Comparison of ENCODE assay signal across 10 cellular contexts in the genomic region with DNA sequence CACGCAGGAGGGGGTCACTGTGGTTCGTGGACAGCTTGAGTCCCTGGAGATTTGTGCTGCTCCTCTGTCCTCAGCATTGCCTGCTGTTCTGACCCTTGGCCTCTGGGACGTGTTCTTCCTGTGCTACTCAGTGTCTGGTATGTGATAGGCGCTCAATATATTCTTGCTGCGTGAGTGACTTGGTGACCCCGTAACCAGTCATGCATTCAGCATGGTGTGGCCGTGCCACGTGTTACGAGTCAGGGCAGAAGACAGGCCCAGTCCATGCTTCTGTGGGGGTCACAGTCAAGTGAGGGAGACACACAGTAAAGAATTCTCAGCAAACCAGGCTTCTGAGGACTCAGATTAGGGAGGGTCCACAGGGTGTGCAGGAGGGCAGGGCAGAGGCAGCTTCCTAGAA. TPM values are rescaled to one million over a fixed set of nuclear protein-coding genes. Genes with fewer than 3 reads are reported as not detected.
A peak's percentile ranks its signal among the peaks of the same experiment; 100 is the strongest.
DNase-seq lines count a peak whose midpoint lies in the region; FAIRE-seq and TF ChIP-seq lines count a peak whose summit lies in the region.
"Had no signal": no experiment of that assay in that cellular context is flagged by ENCODE, and none has a peak within 500 bp of the region (broad histone marks: within the 10 kb centered on the region; RNA-seq: fewer than 3 reads in every experiment).

No MANE protein-coding gene starts in this region.

- no peak overlapping the region for H2AFZ ChIP-seq in fibroblast of lung (ENCODE audit: low read length)

- H3K4me1 ChIP-seq in fibroblast of lung (ENCODE audit: control insufficient read depth, extremely low read depth, insufficient read depth, low read length): peaks cover 42% of the 10 kb centered on the region
- H3K4me1 ChIP-seq in small intestine (ENCODE audit: control insufficient read depth in 2 of 2, insufficient read depth in 1 of 2, low read depth in 1 of 2, low read length in 1 of 2): peaks cover 32 to 40% of the 10 kb centered on the region in 2 donors

- H4K20me1 ChIP-seq in fibroblast of lung (ENCODE audit: control insufficient read depth, extremely low read depth, insufficient read depth, low read length): no peaks in the 10 kb centered on the region

- in situ Hi-C loops in G401 (cut with HindIII; ENCODE audit: low sequenced_read_pairs): no loop called here

- CTCF ChIA-PET in RWPE1 (lab: Yijun Ruan, JAX): no interaction called here

- no peak for FAIRE-seq in small intestine (lab: Jason Lieb, UNC)

- H3K36me3 ChIP-seq in fibroblast of lung (ENCODE audit: control insufficient read depth, insufficient read depth, low read length): no peaks in the 10 kb centered on the region
- no peaks in the 10 kb centered on the region for H3K36me3 ChIP-seq in small intestine (ENCODE audit: control insufficient read depth in 2 of 2, insufficient read depth in 2 of 2, low read length in 2 of 2)

- no peaks in the 10 kb centered on the region for H3K9me3 ChIP-seq in fibroblast of lung (ENCODE audit: control insufficient read depth, insufficient read depth, low read depth, low read length)
- no peaks in the 10 kb centered on the region for H3K9me3 ChIP-seq in small intestine (ENCODE audit: control insufficient read depth, low read depth)
- H3K9me3 ChIP-seq: MG63 had no signal

- no peak overlapping the region for H3K4me2 ChIP-seq in fibroblast of lung (ENCODE audit: extremely low read depth, insufficient read depth, low read length)

- no peak overlapping the region for H3K4me3 ChIP-seq in fibroblast of lung (replicated peaks in 1 of 4; ENCODE audit: control extremely low read depth in 1 of 4, insufficient read depth in 1 of 4, low read depth in 3 of 4, low read length in 4 of 4)
- no peak overlapping the region for H3K4me3 ChIP-seq in small intestine (ENCODE audit: low read depth in 1 of 2, low read length in 2 of 2)
- H3K4me3 ChIP-seq: MG63 had no signal

- DNase-seq in RWPE1 (ENCODE audit: low spot score): no peak
- DNase-seq in fibroblast of lung (ENCODE audit: low read depth in 2 of 2): peak; percentile 33 to 39
- DNase-seq in small intestine: peak; percentile 89
- no peak for DNase-seq in NCI-H226
- DNase-seq in superior temporal gyrus (ENCODE audit: extremely low spot score): no peak
- no peak for DNase-seq in G401 (ENCODE audit: low spot score)
- DNase-seq: activated CD4-positive, alpha-beta memory T cell treated with anti-CD3 and anti-CD28 coated beads, Interleukin-2, amount 10 ng/mL, durations not matched to agents 7 days and 5 days; DMS79; MG63; NCI-H510A treated with DMSO at 0.1 percent for 48 hours had no signal

- TF ChIP-seq CTCF in RWPE1 (conservative IDR thresholded peaks at IDR 0.05; ENCODE audit: low read depth): no peak
- TF ChIP-seq CTCF in fibroblast of lung (conservative IDR thresholded peaks at IDR 0.05 in 1 of 2, IDR thresholded peaks at IDR 0.05 in 1 of 2; ENCODE audit: low read depth in 1 of 2, low read length in 2 of 2): no peak

- H3K27me3 ChIP-seq in fibroblast of lung (ENCODE audit: control insufficient read depth, insufficient read depth, low read length) (no peaks in the 10 kb centered on the region), small intestine (ENCODE audit: control insufficient read depth in 2 of 2, insufficient read depth in 2 of 2, low read length in 2 of 2) (no peaks in the 10 kb centered on the region)
- H3K27me3 ChIP-seq: MG63 had no signal

- H3K9ac ChIP-seq in fibroblast of lung (ENCODE audit: insufficient read depth, low read length): no peak overlapping the region

- peak overlapping the region; percentile 93 for H3K27ac ChIP-seq in RWPE1
- peak overlapping the region; percentile 53 for H3K27ac ChIP-seq in fibroblast of lung (ENCODE audit: insufficient read depth, low read length)
- peak overlapping the region; percentile 70 to 86 for H3K27ac ChIP-seq in small intestine (ENCODE audit: low read depth in 1 of 2, low read length in 1 of 2)

- POLR2A ChIA-PET in RWPE1 (lab: Yijun Ruan, JAX; ENCODE audit: low non-redundant PET): no interaction called here

- WGBS in small intestine, 3 donors: 18 to 65% (median 38%) methylated on average over 9 of the region's 9 CpGs

- H3K79me2 ChIP-seq in fibroblast of lung (ENCODE audit: control insufficient read depth, insufficient read depth, low read length): peaks cover 98% of the 10 kb centered on the region

RNA-seq across cellular contexts. Expression of gene PPP1R37, which starts 7.8 kb away (rescaled TPM):
- 34.4 and 36.0 TPM in 2 replicates for total RNA-seq in fibroblast of lung
- polyA plus RNA-seq in fibroblast of lung (11.3 and 12.3 TPM in 2 replicates), small intestine (10 to 100 TPM; 19.5 to 32.4 (median 30.9) TPM)
- polyA plus RNA-seq in fibroblast of lung (2012): 20.1 and 25.3 TPM in 2 replicates
- 14.0 and 19.4 TPM in 2 replicates for polyA minus RNA-seq in fibroblast of lung (ENCODE audit: low replicate concordance)
- total RNA-seq in G401 (2014; rRNA removed; shearing (Covaris generic)): 28.6 and 42.6 TPM in 2 replicates

RNA-seq across cellular contexts. Expression of gene GEMIN7, which starts 21.7 kb away (rescaled TPM):
- total RNA-seq in fibroblast of lung: 12.3 and 15.7 TPM in 2 replicates
- polyA plus RNA-seq in fibroblast of lung (18.0 and 19.0 TPM in 2 replicates), small intestine (10 to 100 TPM; 33.2 to 49.7 (median 37.6) TPM)
- polyA plus RNA-seq in fibroblast of lung (2012): 24.7 and 31.4 TPM in 2 replicates
- polyA minus RNA-seq in fibroblast of lung (ENCODE audit: low replicate concordance): 4.3 and 17.5 TPM in 2 replicates
- 93.1 and 100 TPM in 2 replicates for total RNA-seq in G401 (2014; rRNA removed; shearing (Covaris generic))

RNA-seq across cellular contexts. Expression of gene ZNF296, which starts 24.5 kb away (rescaled TPM):
- total RNA-seq in fibroblast of lung: not detected in 2 replicates
- polyA plus RNA-seq in fibroblast of lung (0.03 and 0.08 TPM in 2 replicates), small intestine (10 to 100 TPM in 1 of 3 donors, 1 to 10 TPM in 2; 4.7 to 10.3 (median 8.6) TPM)
- polyA plus RNA-seq in fibroblast of lung (2012): 0.23 and 0.58 TPM in 2 replicates
- 0.19 and 0.24 TPM in 2 replicates for polyA minus RNA-seq in fibroblast of lung (ENCODE audit: low replicate concordance)
- total RNA-seq in G401 (2014; rRNA removed; shearing (Covaris generic)): not detected in 2 replicates

RNA-seq across cellular contexts. Expression of gene NKPD1, which starts 60.0 kb away (rescaled TPM):
- 0.17 and 0.26 TPM in 2 replicates for total RNA-seq in fibroblast of lung
- polyA plus RNA-seq in fibroblast of lung (0.01 TPM in 1 of 2 replicates, not detected in the other), small intestine (under 1 TPM in 1 of 3 donors, not detected in 2; 0.09 TPM)
- 0.02 and 0.05 TPM in 2 replicates for polyA plus RNA-seq in fibroblast of lung (2012)
- polyA minus RNA-seq in fibroblast of lung (ENCODE audit: low replicate concordance): 0.39 TPM in 1 of 2 replicates, not detected in the other
- 0.31 TPM in 1 of 2 replicates, not detected in the other for total RNA-seq in G401 (2014; rRNA removed; shearing (Covaris generic))

Comparison
In these comparisons a context has a peak if more than half of its experiments do, and no peak if none do; other contexts are left out.
1. DNase-seq: peak in fibroblast of lung (2 of 2) and small intestine (single experiment); none in RWPE1 (single experiment), NCI-H226 (single experiment), superior temporal gyrus (single experiment) and G401 (single experiment).
2. Peak in every context shown above with its lines, with median percentiles within 50 percentile points of each other: H3K27ac ChIP-seq.